8 cellular contexts compared by ENCODE assay signal in genomic region chr7:143901710-143902587, GRCh38. TPM values are rescaled to one million over a fixed set of nuclear protein-coding genes. Genes with fewer than 3 reads are reported as not detected.
DNase-seq lines count a peak whose midpoint lies in the region; ATAC-seq, FAIRE-seq and TF ChIP-seq lines count a peak whose summit lies in the region.

TSS of gene TCAF1 (minus strand) at chr7:143902176. CDS start at chr7:143876608, 25,568 bp downstream.

- peak; percentile 87 for FAIRE-seq in kidney (lab: Jason Lieb, UNC)

- peak within 1 kb of the TSS; percentile 90 to 97 for H3K9ac ChIP-seq in kidney (ENCODE audit: low read length in 2 of 2)

- peak; percentile 29 for TF ChIP-seq CTCF in kidney (IDR thresholded peaks at IDR 0.05; ENCODE audit: borderline replicate concordance, extremely low read depth, insufficient read depth)

- intact Hi-C loops in kidney (cut with DNase I): no loop called here

- DNase-seq in AG20443 (ENCODE audit: low spot score) (peak; percentile 100), NCI-H345 (lab: John Stamatoyannopoulos, UW) (peak; percentile 96), cerebellar nuclear complex (lab: John Stamatoyannopoulos, UW) (peak; percentile 68 to 70), kidney (peak; percentile 99)
- DNase-seq in activated CD4-positive, CD25-positive, alpha-beta regulatory T cell treated with anti-CD3 and anti-CD28 coated beads, Interleukin-2, amount 50 U/mL, for 72 hours: peak; percentile 90
- peak; percentile 96 for DNase-seq in stimulated activated CD4-positive, alpha-beta T cell treated with anti-CD3 and anti-CD28 coated beads, Interleukin-15, amount 100 ng/mL, for 24 hours

- H3K4me3 ChIP-seq in kidney (ENCODE audit: low read length in 2 of 2): peak within 1 kb of the TSS; percentile 81 to 98

- H3K36me3 ChIP-seq in kidney (ENCODE audit: control insufficient read depth in 1 of 2, insufficient read depth in 2 of 2, low read length in 2 of 2): no peaks in the 10 kb centered on the region

- ATAC-seq in GM19023 (IDR thresholded peaks at IDR 0.05; ENCODE audit: unreplicated experiment): peak; percentile 95
- peak; percentile 91 for ATAC-seq in HG03280 (IDR thresholded peaks at IDR 0.05; ENCODE audit: unreplicated experiment)

- peaks cover 13 to 16% of the 10 kb centered on the region in 2 donors for H3K4me1 ChIP-seq in kidney (ENCODE audit: control insufficient read depth in 1 of 2, insufficient read depth in 1 of 2, low read depth in 1 of 2, low read length in 2 of 2)

- H3K9me3 ChIP-seq in kidney (ENCODE audit: control insufficient read depth in 1 of 2, low read length in 2 of 2): peaks cover 0 to 3% of the 10 kb centered on the region in 2 donors

- H3K27ac ChIP-seq in kidney (ENCODE audit: low read depth in 2 of 2, low read length in 2 of 2): peak within 1 kb of the TSS; percentile 96 to 98

RNA-seq across cellular contexts. Expression of gene TCAF1, which starts in this region (rescaled TPM):
- total RNA-seq in kidney: 37.2 TPM
- polyA plus RNA-seq in kidney (ENCODE audit: insufficient read depth, low read depth, low replicate concordance): 12.2 TPM

Comparison
In these comparisons a context has a peak if more than half of its experiments do, and no peak if none do; other contexts are left out.
1. Peak in every context shown above with its lines: DNase-seq, ATAC-seq, H3K4me3 ChIP-seq and H3K27ac ChIP-seq.